ENCODE assay signal across 1 cellular context in genomic region chr19:6402834-6403608, GRCh38.
A peak's percentile ranks its signal among the peaks of the same experiment; 100 is the strongest.
TF ChIP-seq lines count a peak whose summit lies in the region.

No MANE protein-coding gene starts in this region.

TF ChIP-seq in HepG2, 621 proteins besides CTCF, POLR2A, EP300 and RAD21 (continues in another document):
- TF ChIP-seq NR2C2 (CRISPR knock-in tag; IDR thresholded peaks at IDR 0.05; ENCODE audit: borderline replicate concordance), result peak; percentile 82
- TF ChIP-seq ZNF747 (CRISPR knock-in tag; IDR thresholded peaks at IDR 0.05; ENCODE audit: borderline replicate concordance), result 0 out of 2 replicates have a peak, but pooled peaks have one; percentile 20
- TF ChIP-seq ZFX (CRISPR knock-in tag; IDR thresholded peaks at IDR 0.05; ENCODE audit: low read depth), result peak; percentile 52
- TF ChIP-seq ZMYM4 (CRISPR knock-in tag; IDR thresholded peaks at IDR 0.05), result no peak
- 0 out of 2 replicates have a peak, but pooled peaks have one; percentile 50 for TF ChIP-seq RXRB (CRISPR knock-in tag; IDR thresholded peaks at IDR 0.05; ENCODE audit: borderline replicate concordance)
- 0 out of 2 replicates have a peak, but pooled peaks have one; percentile 43 for TF ChIP-seq YEATS4 (CRISPR knock-in tag; IDR thresholded peaks at IDR 0.05; ENCODE audit: borderline replicate concordance)
- TF ChIP-seq HNF4A (CRISPR knock-in tag; IDR thresholded peaks at IDR 0.05), result peak; percentile 83
- peak; percentile 96 for TF ChIP-seq RFX5 (IDR thresholded peaks at IDR 0.05; ENCODE audit: low read depth, low read length)
- TF ChIP-seq FOXP1 (IDR thresholded peaks at IDR 0.05), result no peak
- TF ChIP-seq FOXP1 (CRISPR knock-in tag; IDR thresholded peaks at IDR 0.05), result peak; percentile 19; the same call in 1 of the 2 replicates
- TF ChIP-seq RFXANK (CRISPR knock-in tag; IDR thresholded peaks at IDR 0.05), result peak; percentile 96
- TF ChIP-seq ZNF274 (CRISPR knock-in tag; IDR thresholded peaks at IDR 0.05), result peak; percentile 44; the same call in 1 of the 2 replicates
- TF ChIP-seq ZNF441 (CRISPR knock-in tag; IDR thresholded peaks at IDR 0.05; ENCODE audit: borderline replicate concordance), result 0 out of 2 replicates have a peak, but pooled peaks have one; percentile 56
- TF ChIP-seq SIX1 (CRISPR knock-in tag; IDR thresholded peaks at IDR 0.05; ENCODE audit: borderline replicate concordance), result no peak
- TF ChIP-seq ZNF253 (CRISPR knock-in tag; IDR thresholded peaks at IDR 0.05; ENCODE audit: borderline replicate concordance), result 0 out of 2 replicates have a peak, but pooled peaks have one; percentile 49
- TF ChIP-seq RARA (CRISPR knock-in tag; IDR thresholded peaks at IDR 0.05), result peak; percentile 75
- 0 out of 2 replicates have a peak, but pooled peaks have one; percentile 19 for TF ChIP-seq ZSCAN5A (CRISPR knock-in tag; IDR thresholded peaks at IDR 0.05; ENCODE audit: borderline replicate concordance)
- TF ChIP-seq, protein P1, sequence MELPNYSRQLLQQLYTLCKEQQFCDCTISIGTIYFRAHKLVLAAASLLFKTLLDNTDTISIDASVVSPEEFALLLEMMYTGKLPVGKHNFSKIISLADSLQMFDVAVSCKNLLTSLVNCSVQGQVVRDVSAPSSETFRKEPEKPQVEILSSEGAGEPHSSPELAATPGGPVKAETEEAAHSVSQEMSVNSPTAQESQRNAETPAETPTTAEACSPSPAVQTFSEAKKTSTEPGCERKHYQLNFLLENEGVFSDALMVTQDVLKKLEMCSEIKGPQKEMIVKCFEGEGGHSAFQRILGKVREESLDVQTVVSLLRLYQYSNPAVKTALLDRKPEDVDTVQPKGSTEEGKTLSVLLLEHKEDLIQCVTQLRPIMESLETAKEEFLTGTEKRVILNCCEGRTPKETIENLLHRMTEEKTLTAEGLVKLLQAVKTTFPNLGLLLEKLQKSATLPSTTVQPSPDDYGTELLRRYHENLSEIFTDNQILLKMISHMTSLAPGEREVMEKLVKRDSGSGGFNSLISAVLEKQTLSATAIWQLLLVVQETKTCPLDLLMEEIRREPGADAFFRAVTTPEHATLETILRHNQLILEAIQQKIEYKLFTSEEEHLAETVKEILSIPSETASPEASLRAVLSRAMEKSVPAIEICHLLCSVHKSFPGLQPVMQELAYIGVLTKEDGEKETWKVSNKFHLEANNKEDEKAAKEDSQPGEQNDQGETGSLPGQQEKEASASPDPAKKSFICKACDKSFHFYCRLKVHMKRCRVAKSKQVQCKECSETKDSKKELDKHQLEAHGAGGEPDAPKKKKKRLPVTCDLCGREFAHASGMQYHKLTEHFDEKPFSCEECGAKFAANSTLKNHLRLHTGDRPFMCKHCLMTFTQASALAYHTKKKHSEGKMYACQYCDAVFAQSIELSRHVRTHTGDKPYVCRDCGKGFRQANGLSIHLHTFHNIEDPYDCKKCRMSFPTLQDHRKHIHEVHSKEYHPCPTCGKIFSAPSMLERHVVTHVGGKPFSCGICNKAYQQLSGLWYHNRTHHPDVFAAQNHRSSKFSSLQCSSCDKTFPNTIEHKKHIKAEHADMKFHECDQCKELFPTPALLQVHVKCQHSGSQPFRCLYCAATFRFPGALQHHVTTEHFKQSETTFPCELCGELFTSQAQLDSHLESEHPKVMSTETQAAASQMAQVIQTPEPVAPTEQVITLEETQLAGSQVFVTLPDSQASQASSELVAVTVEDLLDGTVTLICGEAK (IDR thresholded peaks at IDR 0.05), result no peak
- TF ChIP-seq, protein P1 (CRISPR knock-in tag; IDR thresholded peaks at IDR 0.05), result 0 out of 2 replicates have a peak, but pooled peaks have one; percentile 16
- no peak for TF ChIP-seq ARID2 (CRISPR knock-in tag; IDR thresholded peaks at IDR 0.05; ENCODE audit: borderline replicate concordance)
- TF ChIP-seq MXI1 (IDR thresholded peaks at IDR 0.05; ENCODE audit: borderline replicate concordance, low read depth, low read length), result peak; percentile 52; the same call in 2 of the 3 replicates
- TF ChIP-seq ZNF687 (CRISPR knock-in tag; IDR thresholded peaks at IDR 0.05), result peak; percentile 65
- peak; percentile 95 for TF ChIP-seq RFXAP (CRISPR knock-in tag; IDR thresholded peaks at IDR 0.05; ENCODE audit: borderline replicate concordance)
- TF ChIP-seq, protein P2, sequence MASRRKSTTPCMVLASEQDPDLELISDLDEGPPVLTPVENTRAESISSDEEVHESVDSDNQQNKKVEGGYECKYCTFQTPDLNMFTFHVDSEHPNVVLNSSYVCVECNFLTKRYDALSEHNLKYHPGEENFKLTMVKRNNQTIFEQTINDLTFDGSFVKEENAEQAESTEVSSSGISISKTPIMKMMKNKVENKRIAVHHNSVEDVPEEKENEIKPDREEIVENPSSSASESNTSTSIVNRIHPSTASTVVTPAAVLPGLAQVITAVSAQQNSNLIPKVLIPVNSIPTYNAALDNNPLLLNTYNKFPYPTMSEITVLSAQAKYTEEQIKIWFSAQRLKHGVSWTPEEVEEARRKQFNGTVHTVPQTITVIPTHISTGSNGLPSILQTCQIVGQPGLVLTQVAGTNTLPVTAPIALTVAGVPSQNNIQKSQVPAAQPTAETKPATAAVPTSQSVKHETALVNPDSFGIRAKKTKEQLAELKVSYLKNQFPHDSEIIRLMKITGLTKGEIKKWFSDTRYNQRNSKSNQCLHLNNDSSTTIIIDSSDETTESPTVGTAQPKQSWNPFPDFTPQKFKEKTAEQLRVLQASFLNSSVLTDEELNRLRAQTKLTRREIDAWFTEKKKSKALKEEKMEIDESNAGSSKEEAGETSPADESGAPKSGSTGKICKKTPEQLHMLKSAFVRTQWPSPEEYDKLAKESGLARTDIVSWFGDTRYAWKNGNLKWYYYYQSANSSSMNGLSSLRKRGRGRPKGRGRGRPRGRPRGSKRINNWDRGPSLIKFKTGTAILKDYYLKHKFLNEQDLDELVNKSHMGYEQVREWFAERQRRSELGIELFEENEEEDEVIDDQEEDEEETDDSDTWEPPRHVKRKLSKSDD (CRISPR knock-in tag; IDR thresholded peaks at IDR 0.05; ENCODE audit: low read depth), result no peak
- TF ChIP-seq SP1 (IDR thresholded peaks at IDR 0.05), result no peak
- no peak for TF ChIP-seq SP1 (CRISPR knock-in tag; IDR thresholded peaks at IDR 0.05)
- peak; percentile 81 for TF ChIP-seq RFX1 (IDR thresholded peaks at IDR 0.05)
- 0 out of 2 replicates have a peak, but pooled peaks have one; percentile 11 for TF ChIP-seq ETV5 (CRISPR knock-in tag; IDR thresholded peaks at IDR 0.05; ENCODE audit: borderline replicate concordance)
- TF ChIP-seq KAT8 (CRISPR knock-in tag; IDR thresholded peaks at IDR 0.05), result peak; percentile 36; the same call in 1 of the 2 replicates
- TF ChIP-seq ZNF501 (CRISPR knock-in tag; IDR thresholded peaks at IDR 0.05), result peak; percentile 41; the same call in 1 of the 2 replicates
- TF ChIP-seq, protein P3, sequence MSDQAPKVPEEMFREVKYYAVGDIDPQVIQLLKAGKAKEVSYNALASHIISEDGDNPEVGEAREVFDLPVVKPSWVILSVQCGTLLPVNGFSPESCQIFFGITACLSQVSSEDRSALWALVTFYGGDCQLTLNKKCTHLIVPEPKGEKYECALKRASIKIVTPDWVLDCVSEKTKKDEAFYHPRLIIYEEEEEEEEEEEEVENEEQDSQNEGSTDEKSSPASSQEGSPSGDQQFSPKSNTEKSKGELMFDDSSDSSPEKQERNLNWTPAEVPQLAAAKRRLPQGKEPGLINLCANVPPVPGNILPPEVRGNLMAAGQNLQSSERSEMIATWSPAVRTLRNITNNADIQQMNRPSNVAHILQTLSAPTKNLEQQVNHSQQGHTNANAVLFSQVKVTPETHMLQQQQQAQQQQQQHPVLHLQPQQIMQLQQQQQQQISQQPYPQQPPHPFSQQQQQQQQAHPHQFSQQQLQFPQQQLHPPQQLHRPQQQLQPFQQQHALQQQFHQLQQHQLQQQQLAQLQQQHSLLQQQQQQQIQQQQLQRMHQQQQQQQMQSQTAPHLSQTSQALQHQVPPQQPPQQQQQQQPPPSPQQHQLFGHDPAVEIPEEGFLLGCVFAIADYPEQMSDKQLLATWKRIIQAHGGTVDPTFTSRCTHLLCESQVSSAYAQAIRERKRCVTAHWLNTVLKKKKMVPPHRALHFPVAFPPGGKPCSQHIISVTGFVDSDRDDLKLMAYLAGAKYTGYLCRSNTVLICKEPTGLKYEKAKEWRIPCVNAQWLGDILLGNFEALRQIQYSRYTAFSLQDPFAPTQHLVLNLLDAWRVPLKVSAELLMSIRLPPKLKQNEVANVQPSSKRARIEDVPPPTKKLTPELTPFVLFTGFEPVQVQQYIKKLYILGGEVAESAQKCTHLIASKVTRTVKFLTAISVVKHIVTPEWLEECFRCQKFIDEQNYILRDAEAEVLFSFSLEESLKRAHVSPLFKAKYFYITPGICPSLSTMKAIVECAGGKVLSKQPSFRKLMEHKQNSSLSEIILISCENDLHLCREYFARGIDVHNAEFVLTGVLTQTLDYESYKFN (CRISPR knock-in tag; conservative IDR thresholded peaks at IDR 0.05), result peak; percentile 80
- no peak for TF ChIP-seq SALL2 (CRISPR knock-in tag; IDR thresholded peaks at IDR 0.05)
- peak; percentile 52; the same call in 1 of the 2 replicates for TF ChIP-seq CREM (IDR thresholded peaks at IDR 0.05)
- TF ChIP-seq CREM (CRISPR knock-in tag; IDR thresholded peaks at IDR 0.05), result no peak
- no peak for TF ChIP-seq TSC22D2 (CRISPR knock-in tag; IDR thresholded peaks at IDR 0.05; ENCODE audit: borderline replicate concordance)
- TF ChIP-seq ZNF276 (CRISPR knock-in tag; IDR thresholded peaks at IDR 0.05; ENCODE audit: low read depth), result 0 out of 2 replicates have a peak, but pooled peaks have one; percentile 21
- no peak for TF ChIP-seq ZMYM2 (CRISPR knock-in tag; IDR thresholded peaks at IDR 0.05)
- TF ChIP-seq SP5 (CRISPR knock-in tag; IDR thresholded peaks at IDR 0.05; ENCODE audit: borderline replicate concordance, low read depth), result peak; percentile 63
